19 cellular contexts compared by ENCODE assay signal in the genomic region with DNA sequence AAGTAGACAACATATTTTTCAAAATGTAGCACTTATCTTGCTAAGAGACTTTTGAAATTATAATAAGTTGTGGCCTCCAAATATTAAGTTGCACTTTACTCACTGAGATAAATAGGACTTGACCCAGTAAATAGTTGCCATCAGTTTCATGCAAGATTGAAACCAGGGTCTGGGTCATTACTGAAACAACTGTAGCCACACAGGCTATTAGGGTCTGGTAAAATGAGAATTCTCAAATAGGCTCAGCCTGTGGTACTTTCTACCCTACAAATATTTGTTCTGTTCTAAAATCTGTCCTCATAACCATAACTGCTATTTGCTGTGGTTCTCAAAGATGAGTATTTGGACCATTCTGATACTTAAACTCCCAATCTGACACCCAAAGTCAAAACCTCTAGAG.
A peak's percentile ranks its signal among the peaks of the same experiment; 100 is the strongest.
DNase-seq lines count a peak whose midpoint lies in the region; ATAC-seq and FAIRE-seq lines count a peak whose summit lies in the region.
"Had no signal": no experiment of that assay in that cellular context is flagged by ENCODE, and none has a peak within 500 bp of the region (broad histone marks: within the 10 kb centered on the region; RNA-seq: fewer than 3 reads in every experiment).

No MANE protein-coding gene starts in this region.

- H3K4me3 ChIP-seq in right cardiac atrium (ENCODE audit: low read length), result no peak overlapping the region
- H3K4me3 ChIP-seq: skin epidermis had no signal

- no peak for DNase-seq in GM18507 (ENCODE audit: extremely low spot score, insufficient read length, low read depth)
- no peak for DNase-seq in HCEC 1CT
- DNase-seq in cardiac septum (ENCODE audit: low spot score), result no peak
- DNase-seq in activated naive CD4-positive, alpha-beta T cell treated with Interleukin-2 at 50 U/mL for 16 hours, result no peak
- DNase-seq in right cardiac atrium, result no peak
- DNase-seq: CD8-positive, alpha-beta T cell; cerebellar nuclear complex; DMS79; endodermal cell; KG1; natural killer cell; NCI-H1092; stimulated activated CD4-positive, alpha-beta T cell treated with anti-CD3 and anti-CD28 coated beads, Interleukin-4, amount 100 ng/mL, for 4 hours; stimulated activated CD8-positive, alpha-beta memory T cell treated with anti-CD3 and anti-CD28 coated beads, Interleukin-4, amount 100 ng/mL, for 48 hours; substantia nigra had no signal

- no peaks in the 10 kb centered on the region for H3K9me3 ChIP-seq in right cardiac atrium (ENCODE audit: control insufficient read depth, low read length)

- intact Hi-C loops in cardiac septum (cut with DNase I), result no loop called here
- intact Hi-C loops in right cardiac atrium (cut with DNase I), result loop anchor here in 1 of 4 donors (10.0 kb wide), 1 partner anchor 212 kb away; no protein-coding TSS in a partner anchor

- peak; percentile 62 for FAIRE-seq in GM18507 (lab: Jason Lieb, UNC)

- peaks cover 1% of the 10 kb centered on the region for H3K4me1 ChIP-seq in right cardiac atrium (ENCODE audit: control insufficient read depth, insufficient read depth, low read length)

- peak; percentile 55 for ATAC-seq in GM19395 (IDR thresholded peaks at IDR 0.05; ENCODE audit: unreplicated experiment)
- peak; percentile 72 for ATAC-seq in HG02798 (IDR thresholded peaks at IDR 0.05; ENCODE audit: poor library complexity, unreplicated experiment)
- ATAC-seq in HG03521 (IDR thresholded peaks at IDR 0.05; ENCODE audit: unreplicated experiment), result peak; percentile 45
- ATAC-seq in right cardiac atrium, result no peak
- ATAC-seq: CD8-positive, alpha-beta T cell; natural killer cell had no signal

- H3K27ac ChIP-seq in right cardiac atrium (ENCODE audit: low read length), result no peak overlapping the region
- H3K27ac ChIP-seq: skin epidermis had no signal

- H3K27me3 ChIP-seq in right cardiac atrium (ENCODE audit: control insufficient read depth, insufficient read depth), result no peaks in the 10 kb centered on the region

Comparison
In these comparisons a context has a peak if more than half of its experiments do, and no peak if none do; other contexts are left out.
1. ATAC-seq: peak in GM19395 (single experiment), HG02798 (single experiment) and HG03521 (single experiment); none in right cardiac atrium (0 of 2).